Comparison of ENCODE assay signal across 22 cellular contexts in the genomic region with DNA sequence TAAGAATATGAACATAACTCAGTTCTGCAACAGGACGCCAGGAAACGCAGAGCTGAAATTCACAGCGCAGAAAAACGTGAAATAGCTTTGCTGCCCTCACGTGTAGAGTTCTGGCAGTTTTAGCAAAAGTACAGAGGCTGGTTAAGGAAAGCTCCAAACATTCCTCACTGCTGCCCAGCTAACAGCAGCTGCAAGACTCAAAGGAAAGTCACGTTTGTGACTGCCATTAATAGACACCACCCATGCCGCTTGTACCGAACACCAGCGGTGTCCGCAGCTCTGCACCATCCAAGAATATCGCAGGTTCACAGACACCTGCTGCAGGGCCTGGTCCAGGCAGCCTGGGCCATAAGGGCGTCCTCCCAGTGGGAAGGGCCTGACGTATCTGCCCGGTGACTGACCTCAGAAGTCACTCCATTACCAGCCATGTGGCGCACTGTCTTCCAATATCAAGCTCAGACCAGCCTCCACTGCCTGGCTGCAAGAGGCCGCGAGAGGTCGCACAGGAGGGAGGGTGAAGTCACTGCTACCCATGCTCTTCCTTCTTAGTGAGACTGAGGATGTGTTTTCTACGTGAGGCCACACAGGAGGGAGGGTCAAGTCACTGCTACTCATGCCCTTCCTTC.
DNase-seq lines count a peak whose midpoint lies in the region; ATAC-seq and TF ChIP-seq lines count a peak whose summit lies in the region.
"Had no signal": no experiment of that assay in that cellular context is flagged by ENCODE, and none has a peak within 500 bp of the region (broad histone marks: within the 10 kb centered on the region; RNA-seq: fewer than 3 reads in every experiment).

No MANE protein-coding gene starts in this region.

- no peaks in the 10 kb centered on the region for H4K20me1 ChIP-seq in neural progenitor cell (ENCODE audit: low read depth)

- POLR2A ChIA-PET in activated CD8-positive, alpha-beta T cell treated with anti-CD3 and anti-CD28 coated beads, Interleukin-2, amount 10 ng/mL, durations not matched to agents 7 days and 5 days (lab: Charles Lee) = no interaction called here
- POLR2A ChIA-PET in activated CD8-positive, alpha-beta T cell treated with anti-CD3 and anti-CD28 coated beads for 36 hours (lab: Charles Lee) = no interaction called here

- WGBS in aorta, 2 donors = 47 to 53% methylated on average over 19 of the region's 19 CpGs

- no peak overlapping the region for H3K4me2 ChIP-seq in neural progenitor cell

- no peaks in the 10 kb centered on the region for H3K79me2 ChIP-seq in neural progenitor cell (ENCODE audit: low read depth)
- H3K79me2 ChIP-seq: parathyroid adenoma had no signal

- H3K9ac ChIP-seq in neural progenitor cell = no peak overlapping the region
- H3K9ac ChIP-seq: parathyroid adenoma had no signal

- no peak for ATAC-seq in activated CD8-positive, alpha-beta T cell treated with anti-CD3 and anti-CD28 coated beads, Interleukin-2, amount 10 ng/mL, durations not matched to agents 7 days and 5 days
- no peak for ATAC-seq in activated CD8-positive, alpha-beta T cell treated with anti-CD3 and anti-CD28 coated beads for 36 hours
- ATAC-seq in aorta (ENCODE audit: low FRiP score) (peak; percentile 47), GM21576 (IDR thresholded peaks at IDR 0.05; ENCODE audit: unreplicated experiment) (no peak)
- ATAC-seq: gastroesophageal sphincter, left lung had no signal

- no peaks in the 10 kb centered on the region for H3K4me1 Mint-ChIP-seq in activated CD8-positive, alpha-beta T cell treated with anti-CD3 and anti-CD28 coated beads, Interleukin-2, amount 10 ng/mL, durations not matched to agents 7 days and 5 days (ENCODE audit: low read depth)
- no peaks in the 10 kb centered on the region for H3K4me1 Mint-ChIP-seq in activated CD8-positive, alpha-beta T cell treated with anti-CD3 and anti-CD28 coated beads for 36 hours (ENCODE audit: low read depth)
- peaks cover 12% of the 10 kb centered on the region for H3K4me1 Mint-ChIP-seq in neural progenitor cell
- no peaks in the 10 kb centered on the region for H3K4me1 Mint-ChIP-seq in Calu3 (ENCODE audit: low read depth, unreplicated experiment)

- BruUV-seq in Calu3 (replicated peaks; lab: Mats Ljungman, UMichigan) = no TSS peak

- H3K4me1 ChIP-seq in neural progenitor cell = no peaks in the 10 kb centered on the region
- H3K4me1 ChIP-seq in aorta (ENCODE audit: control insufficient read depth in 1 of 2, insufficient read depth in 2 of 2, low read length in 2 of 2) = no peaks in the 10 kb centered on the region
- H3K4me1 ChIP-seq: gastroesophageal sphincter, left lung, parathyroid adenoma had no signal

- H3K9me3 Mint-ChIP-seq in activated CD8-positive, alpha-beta T cell treated with anti-CD3 and anti-CD28 coated beads, Interleukin-2, amount 10 ng/mL, durations not matched to agents 7 days and 5 days (ENCODE audit: insufficient read depth) = no peaks in the 10 kb centered on the region
- H3K9me3 Mint-ChIP-seq in activated CD8-positive, alpha-beta T cell treated with anti-CD3 and anti-CD28 coated beads for 36 hours = no peaks in the 10 kb centered on the region
- no peaks in the 10 kb centered on the region for H3K9me3 Mint-ChIP-seq in neural progenitor cell
- no peaks in the 10 kb centered on the region for H3K9me3 Mint-ChIP-seq in Calu3 (ENCODE audit: low read depth, unreplicated experiment)
- H3K9me3 Mint-ChIP-seq: CD4-positive, alpha-beta T cell had no signal

- H2AFZ ChIP-seq in neural progenitor cell (replicated peaks) = no peak overlapping the region
- H2AFZ ChIP-seq: parathyroid adenoma had no signal

- H3K27me3 ChIP-seq in neural progenitor cell (no peaks in the 10 kb centered on the region), aorta (ENCODE audit: control insufficient read depth in 1 of 2, insufficient read depth in 2 of 2, low read length in 1 of 2) (no peaks in the 10 kb centered on the region)
- H3K27me3 ChIP-seq: gastroesophageal sphincter, left lung had no signal

- no peaks in the 10 kb centered on the region for H3K27me3 Mint-ChIP-seq in activated CD8-positive, alpha-beta T cell treated with anti-CD3 and anti-CD28 coated beads, Interleukin-2, amount 10 ng/mL, durations not matched to agents 7 days and 5 days (ENCODE audit: low read depth)
- no peaks in the 10 kb centered on the region for H3K27me3 Mint-ChIP-seq in activated CD8-positive, alpha-beta T cell treated with anti-CD3 and anti-CD28 coated beads for 36 hours
- H3K27me3 Mint-ChIP-seq in neural progenitor cell (ENCODE audit: insufficient read depth, low read depth) = peaks cover 4% of the 10 kb centered on the region
- no peaks in the 10 kb centered on the region for H3K27me3 Mint-ChIP-seq in Calu3 (ENCODE audit: unreplicated experiment)
- H3K27me3 Mint-ChIP-seq: CD4-positive, alpha-beta T cell had no signal

- intact Hi-C loops in activated CD8-positive, alpha-beta T cell treated with anti-CD3 and anti-CD28 coated beads for 36 hours (cut with micrococcal nuclease) = no loop called here
- intact Hi-C loops in aorta (cut with DNase I) (loop anchor here (5.0 to 10.0 kb wide), 3 partner anchors 683 to 746 kb away; no protein-coding TSS in a partner anchor), Calu3 (cut with micrococcal nuclease; ENCODE audit: unreplicated experiment) (no loop called here), head of caudate nucleus (cut with DNase I) (no loop called here)

- H3K9me3 ChIP-seq in neural progenitor cell (ENCODE audit: low read depth) (no peaks in the 10 kb centered on the region), aorta (ENCODE audit: control insufficient read depth, low read length) (no peaks in the 10 kb centered on the region)
- H3K9me3 ChIP-seq: gastroesophageal sphincter, left lung had no signal

- no peaks in the 10 kb centered on the region for H3K36me3 ChIP-seq in neural progenitor cell
- peaks cover 0 to 2% of the 10 kb centered on the region in 2 donors for H3K36me3 ChIP-seq in aorta (ENCODE audit: control insufficient read depth in 1 of 2, insufficient read depth in 2 of 2, low read length in 1 of 2)
- H3K36me3 ChIP-seq: left lung had no signal

- H3K27ac Mint-ChIP-seq in activated CD8-positive, alpha-beta T cell treated with anti-CD3 and anti-CD28 coated beads, Interleukin-2, amount 10 ng/mL, durations not matched to agents 7 days and 5 days = peak overlapping the region; percentile 25
- H3K27ac Mint-ChIP-seq in activated CD8-positive, alpha-beta T cell treated with anti-CD3 and anti-CD28 coated beads for 36 hours = no peak overlapping the region
- peak overlapping the region; percentile 66 for H3K27ac Mint-ChIP-seq in neural progenitor cell
- H3K27ac Mint-ChIP-seq in Calu3 (ENCODE audit: unreplicated experiment) = no peak overlapping the region
- H3K27ac Mint-ChIP-seq: CD4-positive, alpha-beta T cell had no signal

- H3K36me3 Mint-ChIP-seq in activated CD8-positive, alpha-beta T cell treated with anti-CD3 and anti-CD28 coated beads, Interleukin-2, amount 10 ng/mL, durations not matched to agents 7 days and 5 days (ENCODE audit: low read depth) = no peaks in the 10 kb centered on the region
- H3K36me3 Mint-ChIP-seq in activated CD8-positive, alpha-beta T cell treated with anti-CD3 and anti-CD28 coated beads for 36 hours (ENCODE audit: low read depth) = peaks cover 4% of the 10 kb centered on the region
- H3K36me3 Mint-ChIP-seq in neural progenitor cell (peaks cover 28% of the 10 kb centered on the region), Calu3 (ENCODE audit: insufficient read depth, unreplicated experiment) (peaks cover 5% of the 10 kb centered on the region)

- H3K27ac ChIP-seq in neural progenitor cell (no peak overlapping the region), aorta (ENCODE audit: low read depth in 1 of 2, low read length in 2 of 2) (no peak overlapping the region)
- H3K27ac ChIP-seq: 22Rv1, gastroesophageal sphincter, left lung, parathyroid adenoma had no signal

- no peak for DNase-seq in activated CD8-positive, alpha-beta T cell treated with anti-CD3 and anti-CD28 coated beads, Interleukin-2, amount 10 ng/mL, durations not matched to agents 7 days and 5 days
- DNase-seq in activated CD8-positive, alpha-beta T cell treated with anti-CD3 and anti-CD28 coated beads for 36 hours = no peak
- DNase-seq in fibroblast of mammary gland (ENCODE audit: low read depth) (peak; percentile 58), neural progenitor cell (ENCODE audit: low spot score) (no peak), aorta (no peak), Calu3 (no peak), head of caudate nucleus (no peak)
- DNase-seq: activated CD4-positive, alpha-beta T cell treated with anti-CD3 and anti-CD28 coated beads for 48 hours; activated naive CD4-positive, alpha-beta T cell; CD4-positive, alpha-beta T cell; DMS79; GOT3; MV-4-11; NCI-H2081; NCI-H510A; stimulated activated CD4-positive, alpha-beta T cell treated with anti-CD3 and anti-CD28 coated beads, Interleukin-4, amount 100 ng/mL, for 4 hours; SW 1271 had no signal

- no peak overlapping the region for H3K4me3 ChIP-seq in fibroblast of mammary gland (ENCODE audit: control insufficient read depth, low read depth, low read length)
- H3K4me3 ChIP-seq in neural progenitor cell = no peak overlapping the region
- H3K4me3 ChIP-seq in aorta (ENCODE audit: low read length in 2 of 2) = no peak overlapping the region
- H3K4me3 ChIP-seq: gastroesophageal sphincter, left lung had no signal

- no peak for TF ChIP-seq CTCF in activated CD8-positive, alpha-beta T cell treated with anti-CD3 and anti-CD28 coated beads for 36 hours (IDR thresholded peaks at IDR 0.05)
- TF ChIP-seq CTCF in fibroblast of mammary gland (conservative IDR thresholded peaks at IDR 0.05; ENCODE audit: control insufficient read depth, insufficient read depth, low read depth, low read length) (peak; percentile 55), neural progenitor cell (IDR thresholded peaks at IDR 0.05) (no peak), Calu3 (IDR thresholded peaks at IDR 0.05; ENCODE audit: unreplicated experiment) (no peak)

- CTCF ChIA-PET in activated CD8-positive, alpha-beta T cell treated with anti-CD3 and anti-CD28 coated beads, Interleukin-2, amount 10 ng/mL, durations not matched to agents 7 days and 5 days (lab: Charles Lee) = no interaction called here
- CTCF ChIA-PET in activated CD8-positive, alpha-beta T cell treated with anti-CD3 and anti-CD28 coated beads for 36 hours (lab: Charles Lee) = no interaction called here
- CTCF ChIA-PET in Calu3 (lab: Charles Lee) = interaction anchor here (0.5 kb wide), 1 partner anchor 88 kb away, joined by 3 read pairs; no protein-coding TSS in a partner anchor

- no peaks in the 10 kb centered on the region for H3F3A ChIP-seq in neural progenitor cell (ENCODE audit: low read depth)

- H3K4me3 Mint-ChIP-seq in activated CD8-positive, alpha-beta T cell treated with anti-CD3 and anti-CD28 coated beads, Interleukin-2, amount 10 ng/mL, durations not matched to agents 7 days and 5 days = no peak overlapping the region
- no peak overlapping the region for H3K4me3 Mint-ChIP-seq in activated CD8-positive, alpha-beta T cell treated with anti-CD3 and anti-CD28 coated beads for 36 hours
- no peak overlapping the region for H3K4me3 Mint-ChIP-seq in neural progenitor cell
- H3K4me3 Mint-ChIP-seq in Calu3 (ENCODE audit: low read depth, unreplicated experiment) = no peak overlapping the region
- H3K4me3 Mint-ChIP-seq: CD4-positive, alpha-beta T cell had no signal

Comparison
In these comparisons a context has a peak if more than half of its experiments do, and no peak if none do; other contexts are left out.
1. H3K27ac Mint-ChIP-seq: peak in activated CD8-positive, alpha-beta T cell treated with anti-CD3 and anti-CD28 coated beads, Interleukin-2, amount 10 ng/mL, durations not matched to agents 7 days and 5 days (single experiment) and neural progenitor cell (single experiment); none in activated CD8-positive, alpha-beta T cell treated with anti-CD3 and anti-CD28 coated beads for 36 hours (single experiment) and Calu3 (single experiment).
2. intact Hi-C loops: an anchor here in aorta (5.0 to 10.0 kb wide); none called in activated CD8-positive, alpha-beta T cell treated with anti-CD3 and anti-CD28 coated beads for 36 hours, Calu3 and head of caudate nucleus.